1 cellular context compared by ENCODE assay signal in genomic region chr12:6470375-6471163, GRCh38.
TF ChIP-seq lines count a peak whose summit lies in the region.

TSS of gene VAMP1 (minus strand) at chr12:6470677. CDS start at chr12:6470531, 146 bp downstream.

TF ChIP-seq in HepG2, 621 proteins besides CTCF, POLR2A, EP300 and RAD21 (continued from another document and continues in another):
- no peak for TF ChIP-seq AKNA (CRISPR knock-in tag; IDR thresholded peaks at IDR 0.05; ENCODE audit: borderline replicate concordance)
- peak; percentile 68; the same call in 1 of the 2 replicates for TF ChIP-seq SALL2 (CRISPR knock-in tag; IDR thresholded peaks at IDR 0.05)
- no peak for TF ChIP-seq RORA (CRISPR knock-in tag; IDR thresholded peaks at IDR 0.05)
- no peak for TF ChIP-seq ZBTB46 (CRISPR knock-in tag; IDR thresholded peaks at IDR 0.05; ENCODE audit: borderline replicate concordance)
- TF ChIP-seq PTBP1 (IDR thresholded peaks at IDR 0.05; ENCODE audit: low read depth, low read length, poor library complexity, severe bottlenecking): peak; percentile 55
- no peak for TF ChIP-seq HMG20A (CRISPR knock-in tag; IDR thresholded peaks at IDR 0.05; ENCODE audit: borderline replicate concordance)
- no peak; the same call in 1 of the 2 replicates for TF ChIP-seq EED (CRISPR knock-in tag; IDR thresholded peaks at IDR 0.05)
- TF ChIP-seq FOXP4 (CRISPR knock-in tag; IDR thresholded peaks at IDR 0.05): no peak
- TF ChIP-seq SNAPC2 (CRISPR knock-in tag; IDR thresholded peaks at IDR 0.05): no peak
- peak; percentile 66 for TF ChIP-seq YY1 (IDR thresholded peaks at IDR 0.05; ENCODE audit: insufficient read depth, insufficient replicate concordance, low read depth, low read length)
- no peak for TF ChIP-seq FIP1L1 (IDR thresholded peaks at IDR 0.05; ENCODE audit: borderline replicate concordance, insufficient read depth, low read depth, low read length)
- peak; percentile 82; the same call in 1 of the 2 replicates for TF ChIP-seq UBTF (CRISPR knock-in tag; IDR thresholded peaks at IDR 0.05)
- peak; percentile 71; the same call in 1 of the 2 replicates for TF ChIP-seq ZNF235 (CRISPR knock-in tag; IDR thresholded peaks at IDR 0.05; ENCODE audit: borderline replicate concordance)
- TF ChIP-seq ZNF292 (CRISPR knock-in tag; IDR thresholded peaks at IDR 0.05; ENCODE audit: borderline replicate concordance, low read depth): peak; percentile 70
- peak; percentile 47; the same call in 1 of the 2 replicates for TF ChIP-seq ATF3 (CRISPR knock-in tag; IDR thresholded peaks at IDR 0.05)
- TF ChIP-seq SSRP1 (CRISPR knock-in tag; IDR thresholded peaks at IDR 0.05): no peak
- TF ChIP-seq ZNF343 (CRISPR knock-in tag; IDR thresholded peaks at IDR 0.05): no peak
- TF ChIP-seq POLR2AphosphoS2 (IDR thresholded peaks at IDR 0.05; ENCODE audit: low read depth, low read length): peak; percentile 44; the same call in 1 of the 2 replicates
- TF ChIP-seq MAF1 (CRISPR knock-in tag; IDR thresholded peaks at IDR 0.05; ENCODE audit: borderline replicate concordance): no peak
- TF ChIP-seq POLR2G (IDR thresholded peaks at IDR 0.05; ENCODE audit: low read depth, low read length): peak; percentile 100
- TF ChIP-seq HDAC6 (IDR thresholded peaks at IDR 0.05; ENCODE audit: low read depth, low read length): no peak
- TF ChIP-seq ZBTB7A (CRISPR knock-in tag; IDR thresholded peaks at IDR 0.05): no peak; the same call in 1 of the 2 replicates
- 0 out of 2 replicates have a peak, but pooled peaks have one; percentile 49 for TF ChIP-seq AFF4 (CRISPR knock-in tag; IDR thresholded peaks at IDR 0.05)
- peak; percentile 67; the same call in 1 of the 2 replicates for TF ChIP-seq HIVEP1 (CRISPR knock-in tag; IDR thresholded peaks at IDR 0.05)
- no peak for TF ChIP-seq PCBP2 (optimal IDR thresholded peaks at IDR 0.05; ENCODE audit: low read depth, low read length, poor library complexity, severe bottlenecking)
- no peak; the same call in 1 of the 2 replicates for TF ChIP-seq MTF2 (CRISPR knock-in tag; IDR thresholded peaks at IDR 0.05; ENCODE audit: borderline replicate concordance)
- no peak for TF ChIP-seq ZNF577 (CRISPR knock-in tag; IDR thresholded peaks at IDR 0.05; ENCODE audit: borderline replicate concordance, low read depth)
- no peak for TF ChIP-seq ZNF597 (CRISPR knock-in tag; IDR thresholded peaks at IDR 0.05)
- TF ChIP-seq ZNF431 (CRISPR knock-in tag; IDR thresholded peaks at IDR 0.05; ENCODE audit: borderline replicate concordance, low read depth): no peak
- no peak for TF ChIP-seq ZNF44 (CRISPR knock-in tag; IDR thresholded peaks at IDR 0.05)
- no peak for TF ChIP-seq ZNF333 (CRISPR knock-in tag; IDR thresholded peaks at IDR 0.05; ENCODE audit: borderline replicate concordance)
- TF ChIP-seq ONECUT2 (CRISPR knock-in tag; IDR thresholded peaks at IDR 0.05): peak; percentile 69; the same call in 1 of the 2 replicates
- no peak for TF ChIP-seq KDM1A (CRISPR knock-in tag; IDR thresholded peaks at IDR 0.05)
- no peak; the same call in 1 of the 2 replicates for TF ChIP-seq MYC (CRISPR knock-in tag; IDR thresholded peaks at IDR 0.05; ENCODE audit: borderline replicate concordance)
- no peak for TF ChIP-seq CC2D1A (CRISPR knock-in tag; IDR thresholded peaks at IDR 0.05)
- TF ChIP-seq ZMAT3 (CRISPR knock-in tag; conservative IDR thresholded peaks at IDR 0.05): peak; percentile 87
- TF ChIP-seq ZNF326 (CRISPR knock-in tag; IDR thresholded peaks at IDR 0.05; ENCODE audit: borderline replicate concordance): no peak
- peak; percentile 47; the same call in 1 of the 2 replicates for TF ChIP-seq PRMT3 (CRISPR knock-in tag; IDR thresholded peaks at IDR 0.05; ENCODE audit: borderline replicate concordance, low read depth)
- TF ChIP-seq ZNF280D (CRISPR knock-in tag; IDR thresholded peaks at IDR 0.05): no peak
- TF ChIP-seq ZNF563 (CRISPR knock-in tag; IDR thresholded peaks at IDR 0.05): peak; percentile 79; the same call in 1 of the 2 replicates
- TF ChIP-seq ZNF761 (CRISPR knock-in tag; conservative IDR thresholded peaks at IDR 0.05): 0 out of 2 replicates have a peak, but pooled peaks have one; percentile 82
- no peak for TF ChIP-seq MZF1 (CRISPR knock-in tag; IDR thresholded peaks at IDR 0.05; ENCODE audit: borderline replicate concordance)
- no peak for TF ChIP-seq SP140L (CRISPR knock-in tag; IDR thresholded peaks at IDR 0.05; ENCODE audit: borderline replicate concordance)
- peak; percentile 25; the same call in 1 of the 2 replicates for TF ChIP-seq KDM4B (CRISPR knock-in tag; IDR thresholded peaks at IDR 0.05)
